16 cellular contexts compared by ENCODE assay signal in the genomic region with DNA sequence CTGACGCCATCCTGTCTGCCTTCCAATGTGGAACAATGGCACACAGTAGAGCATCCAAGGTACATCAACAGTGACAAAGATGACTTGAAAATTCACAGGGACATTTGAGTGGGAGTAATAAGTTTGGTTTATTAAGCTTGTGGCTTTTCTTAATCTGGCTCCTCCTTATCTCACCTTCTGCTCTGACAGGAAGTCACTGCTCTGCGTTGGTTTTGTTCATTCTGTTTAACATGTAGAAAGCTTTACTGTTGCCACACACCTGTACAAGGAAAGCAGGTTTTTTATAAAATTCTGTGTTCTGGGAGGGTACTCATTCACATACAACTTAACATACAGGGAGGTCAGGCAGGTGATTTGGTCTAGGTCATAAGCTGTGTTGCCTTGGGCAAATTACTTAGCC. TPM values are rescaled to one million over a fixed set of nuclear protein-coding genes. Genes with fewer than 3 reads are reported as not detected.
"Had no signal": no experiment of that assay in that cellular context is flagged by ENCODE, and none has a peak within 500 bp of the region (broad histone marks: within the 10 kb centered on the region; RNA-seq: fewer than 3 reads in every experiment).

No MANE protein-coding gene starts in this region.

- H3K27ac Mint-ChIP-seq: brain; dendritic cell treated with granulocyte-macrophage colony-stimulating factor and Interleukin-4, amounts not matched to agents 40 ng/mL and 50 ng/mL, for 4 days had no signal

- H3K27me3 Mint-ChIP-seq: brain; dendritic cell treated with granulocyte-macrophage colony-stimulating factor and Interleukin-4, amounts not matched to agents 40 ng/mL and 50 ng/mL, for 4 days had no signal

- H3K4me3 ChIP-seq: thyroid gland had no signal

- H3K27me3 ChIP-seq: thyroid gland had no signal

- H3K9me3 ChIP-seq: thyroid gland had no signal

- H3K4me1 ChIP-seq: parathyroid adenoma, thyroid gland had no signal

- H3K9me3 Mint-ChIP-seq: brain; dendritic cell treated with granulocyte-macrophage colony-stimulating factor and Interleukin-4, amounts not matched to agents 40 ng/mL and 50 ng/mL, for 4 days had no signal

- H3K36me3 Mint-ChIP-seq: brain had no signal

- DNase-seq: activated CD4-positive, alpha-beta T cell treated with anti-CD3 and anti-CD28 coated beads for 1 hour; activated CD8-positive, alpha-beta memory T cell treated with anti-CD3 and anti-CD28 coated beads for 24 hours; amygdala; cerebellar nuclear complex; hippocampal formation; kidney glomerular epithelial cell; mesendoderm; retina; stimulated activated CD4-positive, alpha-beta T cell treated with anti-CD3 and anti-CD28 coated beads, Interleukin-15, amount 100 ng/mL, for 24 hours; stimulated activated CD4-positive, alpha-beta T cell treated with anti-CD3 and anti-CD28 coated beads, Interleukin-4, amount 100 ng/mL, for 4 hours; T1000; thyroid gland had no signal

- H3K36me3 ChIP-seq: thyroid gland had no signal

- H3K4me3 Mint-ChIP-seq: brain; dendritic cell treated with granulocyte-macrophage colony-stimulating factor and Interleukin-4, amounts not matched to agents 40 ng/mL and 50 ng/mL, for 4 days had no signal

- H3K27ac ChIP-seq: parathyroid adenoma, thyroid gland had no signal

RNA-seq across cellular contexts. Expression of gene GZMK, which starts 1.6 kb away (rescaled TPM):
- total RNA-seq: glomerular endothelial cell had no signal
